Comparison of ENCODE assay signal across 11 cellular contexts in the genomic region with DNA sequence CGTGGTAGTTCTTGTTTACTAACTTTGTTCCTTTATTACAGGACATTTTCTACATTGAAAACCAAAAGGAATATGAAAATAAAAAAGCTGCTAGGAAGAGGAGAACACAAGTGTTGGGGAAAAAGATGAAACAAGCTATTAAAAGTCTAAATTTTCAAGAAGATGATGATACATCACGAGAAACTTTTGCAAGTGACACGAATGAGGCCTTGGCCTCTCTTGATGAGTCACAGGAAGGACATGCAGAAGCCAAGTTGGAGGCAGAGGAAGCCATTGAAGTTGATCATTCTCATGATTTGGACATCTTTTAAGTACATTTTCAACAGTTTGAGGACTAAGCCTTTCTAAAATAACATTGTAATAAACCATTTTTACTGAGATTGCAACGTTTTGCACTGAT.
DNase-seq lines count a peak whose midpoint lies in the region; ATAC-seq and TF ChIP-seq lines count a peak whose summit lies in the region.
"Had no signal": no experiment of that assay in that cellular context is flagged by ENCODE, and none has a peak within 500 bp of the region (broad histone marks: within the 10 kb centered on the region; RNA-seq: fewer than 3 reads in every experiment).

No MANE protein-coding gene starts in this region.

- H3K4me1 ChIP-seq in ACC112 (ENCODE audit: control insufficient read depth, insufficient read depth, low read length, unreplicated experiment), result peaks cover 24% of the 10 kb centered on the region

- peak; percentile 88 for DNase-seq in HCEC 1CT
- peak; percentile 9 for DNase-seq in T1000 (lab: John Stamatoyannopoulos, UW)
- peak; percentile 85 for DNase-seq in fibroblast of pulmonary artery (ENCODE audit: low read depth)
- DNase-seq in NCI-H2227 treated with DMSO at 0.1 percent for 48 hours (lab: John Stamatoyannopoulos, UW), result no peak
- no peak for DNase-seq in NCI-H748 treated with DMSO at 0.1 percent for 48 hours (lab: John Stamatoyannopoulos, UW)
- no peak for DNase-seq in D341Med (ENCODE audit: low spot score)
- DNase-seq: activated B cell treated with CpG ODN at 0.5 μM for 24 hours, DND-41 had no signal

- no peaks in the 10 kb centered on the region for H3K27me3 ChIP-seq in ACC112 (ENCODE audit: insufficient read depth, low read length)
- H3K27me3 ChIP-seq: tibial artery had no signal

- H3K4me3 ChIP-seq in ACC112 (ENCODE audit: low read depth, low read length) (peak overlapping the region; percentile 59), fibroblast of pulmonary artery (replicated peaks; ENCODE audit: low read depth, low read length) (no peak overlapping the region)
- H3K4me3 ChIP-seq: tibial artery had no signal

- peaks cover 35% of the 10 kb centered on the region for H3K36me3 ChIP-seq in ACC112 (ENCODE audit: insufficient read depth, low read length)

- ATAC-seq in HG03432 (IDR thresholded peaks at IDR 0.05; ENCODE audit: unreplicated experiment), result no peak

- peaks cover 5% of the 10 kb centered on the region for H3K79me2 ChIP-seq in ACC112 (ENCODE audit: control insufficient read depth, insufficient read depth, low read length, unreplicated experiment)

- peak overlapping the region; percentile 97 for H3K27ac ChIP-seq in ACC112 (ENCODE audit: low read depth, low read length)

- peak overlapping the region; percentile 26 for H2AFZ ChIP-seq in ACC112 (ENCODE audit: low read length, unreplicated experiment)

- TF ChIP-seq CTCF in fibroblast of pulmonary artery (IDR thresholded peaks at IDR 0.05; ENCODE audit: low read length, missing control alignments), result no peak

Comparison
In these comparisons a context has a peak if more than half of its experiments do, and no peak if none do; other contexts are left out.
1. DNase-seq: peak in HCEC 1CT (single experiment), T1000 (single experiment) and fibroblast of pulmonary artery (single experiment); none in NCI-H2227 treated with DMSO at 0.1 percent for 48 hours (single experiment), NCI-H748 treated with DMSO at 0.1 percent for 48 hours (single experiment) and D341Med (single experiment).